ENCODE assay signal across 1 cellular context in genomic region chr4:110075083-110075738, GRCh38.
TF ChIP-seq lines count a peak whose summit lies in the region.

No MANE protein-coding gene starts in this region.

TF ChIP-seq in GM23338, 12 proteins besides CTCF, POLR2A, EP300 and RAD21 (continued from another document):
- TF ChIP-seq ZNF462 (CRISPR knock-in tag; IDR thresholded peaks at IDR 0.05) (no peak), REST (IDR thresholded peaks at IDR 0.05; ENCODE audit: unreplicated experiment) (no peak)
